In the genomic region with DNA sequence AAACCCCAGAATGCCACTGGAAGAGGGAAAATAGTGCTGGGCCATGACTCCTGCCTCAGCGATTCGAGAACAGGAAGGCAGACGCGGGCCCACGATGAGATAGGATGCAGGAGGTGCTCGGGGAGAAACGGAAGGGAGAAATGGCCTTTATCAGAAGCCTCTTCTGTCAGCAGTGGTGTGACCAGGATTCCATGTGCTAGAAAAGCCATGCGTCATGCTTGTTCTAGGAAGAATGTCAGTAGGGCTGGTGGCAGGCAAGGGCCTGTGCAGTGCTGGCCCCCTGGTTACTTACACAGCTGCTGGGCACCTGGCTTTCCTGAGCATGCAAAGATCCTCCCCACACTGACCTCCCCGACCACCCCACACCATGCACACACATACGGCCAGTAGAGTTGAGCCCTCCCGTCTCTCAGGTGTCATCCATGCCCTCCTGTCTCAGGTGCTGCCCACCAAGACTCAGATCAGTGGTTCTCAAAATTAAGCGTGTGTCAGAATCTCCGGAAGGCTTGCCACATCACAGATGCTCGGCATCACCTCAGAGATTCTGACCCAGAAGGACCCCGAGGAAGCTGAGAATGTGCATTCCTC, we compare ENCODE assay signal across 1 cellular context.
TF ChIP-seq lines count a peak whose summit lies in the region.

No MANE protein-coding gene starts in this region.

TF ChIP-seq in K562, 482 proteins besides CTCF, POLR2A, EP300 and RAD21 (continued from another document and continues in another):
- TF ChIP-seq, protein P1, sequence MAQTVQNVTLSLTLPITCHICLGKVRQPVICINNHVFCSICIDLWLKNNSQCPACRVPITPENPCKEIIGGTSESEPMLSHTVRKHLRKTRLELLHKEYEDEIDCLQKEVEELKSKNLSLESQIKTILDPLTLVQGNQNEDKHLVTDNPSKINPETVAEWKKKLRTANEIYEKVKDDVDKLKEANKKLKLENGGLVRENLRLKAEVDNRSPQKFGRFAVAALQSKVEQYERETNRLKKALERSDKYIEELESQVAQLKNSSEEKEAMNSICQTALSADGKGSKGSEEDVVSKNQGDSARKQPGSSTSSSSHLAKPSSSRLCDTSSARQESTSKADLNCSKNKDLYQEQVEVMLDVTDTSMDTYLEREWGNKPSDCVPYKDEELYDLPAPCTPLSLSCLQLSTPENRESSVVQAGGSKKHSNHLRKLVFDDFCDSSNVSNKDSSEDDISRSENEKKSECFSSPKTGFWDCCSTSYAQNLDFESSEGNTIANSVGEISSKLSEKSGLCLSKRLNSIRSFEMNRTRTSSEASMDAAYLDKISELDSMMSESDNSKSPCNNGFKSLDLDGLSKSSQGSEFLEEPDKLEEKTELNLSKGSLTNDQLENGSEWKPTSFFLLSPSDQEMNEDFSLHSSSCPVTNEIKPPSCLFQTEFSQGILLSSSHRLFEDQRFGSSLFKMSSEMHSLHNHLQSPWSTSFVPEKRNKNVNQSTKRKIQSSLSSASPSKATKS (CRISPR knock-in tag; IDR thresholded peaks at IDR 0.05) = no peak
- TF ChIP-seq YBX1 (IDR thresholded peaks at IDR 0.05) (no peak), C11orf30 (IDR thresholded peaks at IDR 0.05; ENCODE audit: low read depth) (peak; percentile 76), JUND (IDR thresholded peaks at IDR 0.05; ENCODE audit: borderline replicate concordance, low read depth, low read length) (peak; percentile 58; the same call in 1 of the 2 replicates), JUND (tag; IDR thresholded peaks at IDR 0.05; ENCODE audit: borderline replicate concordance, low read depth, low read length) (peak; percentile 80; the same call in 1 of the 3 replicates), FOSL1 (tag; conservative IDR thresholded peaks at IDR 0.05) (peak; percentile 42; the same call in 1 of the 2 replicates), ZBTB8A (IDR thresholded peaks at IDR 0.05; ENCODE audit: partially characterized antibody) (no peak), ARID1B (IDR thresholded peaks at IDR 0.05) (peak; percentile 79), ARNT (IDR thresholded peaks at IDR 0.05) (peak in 1 of 2 experiments; percentile 45; a peak in 1 of 4 replicates), ZNF717 (CRISPR knock-in tag; IDR thresholded peaks at IDR 0.05) (no peak), RNF2 (IDR thresholded peaks at IDR 0.05) (peak; percentile 51; the same call in 1 of the 2 replicates), ZMIZ1 (IDR thresholded peaks at IDR 0.05; ENCODE audit: low read depth in 2 of 2, low read length in 2 of 2) (no peak), TBP (optimal IDR thresholded peaks at IDR 0.05; ENCODE audit: low read depth, low read length) (no peak), CUX1 (CRISPR knock-in tag; IDR thresholded peaks at IDR 0.05) (no peak), MGA (IDR thresholded peaks at IDR 0.05) (peak; percentile 97), ARID4B (CRISPR knock-in tag; IDR thresholded peaks at IDR 0.05) (no peak), ZNF77 (CRISPR knock-in tag; IDR thresholded peaks at IDR 0.05) (no peak), ZNF354B (CRISPR knock-in tag; IDR thresholded peaks at IDR 0.05) (no peak), CREB1 (IDR thresholded peaks at IDR 0.05) (no peak), CREB1 (CRISPR knock-in tag; IDR thresholded peaks at IDR 0.05) (0 out of 2 replicates have a peak, but pooled peaks have one; percentile 39), PURB (CRISPR knock-in tag; IDR thresholded peaks at IDR 0.05; ENCODE audit: low read depth) (no peak), ARHGAP35 (IDR thresholded peaks at IDR 0.05; ENCODE audit: partially characterized antibody) (no peak), BMI1 (IDR thresholded peaks at IDR 0.05; ENCODE audit: low read length) (no peak)
